ENCODE assay signal across 8 cellular contexts in the genomic region with DNA sequence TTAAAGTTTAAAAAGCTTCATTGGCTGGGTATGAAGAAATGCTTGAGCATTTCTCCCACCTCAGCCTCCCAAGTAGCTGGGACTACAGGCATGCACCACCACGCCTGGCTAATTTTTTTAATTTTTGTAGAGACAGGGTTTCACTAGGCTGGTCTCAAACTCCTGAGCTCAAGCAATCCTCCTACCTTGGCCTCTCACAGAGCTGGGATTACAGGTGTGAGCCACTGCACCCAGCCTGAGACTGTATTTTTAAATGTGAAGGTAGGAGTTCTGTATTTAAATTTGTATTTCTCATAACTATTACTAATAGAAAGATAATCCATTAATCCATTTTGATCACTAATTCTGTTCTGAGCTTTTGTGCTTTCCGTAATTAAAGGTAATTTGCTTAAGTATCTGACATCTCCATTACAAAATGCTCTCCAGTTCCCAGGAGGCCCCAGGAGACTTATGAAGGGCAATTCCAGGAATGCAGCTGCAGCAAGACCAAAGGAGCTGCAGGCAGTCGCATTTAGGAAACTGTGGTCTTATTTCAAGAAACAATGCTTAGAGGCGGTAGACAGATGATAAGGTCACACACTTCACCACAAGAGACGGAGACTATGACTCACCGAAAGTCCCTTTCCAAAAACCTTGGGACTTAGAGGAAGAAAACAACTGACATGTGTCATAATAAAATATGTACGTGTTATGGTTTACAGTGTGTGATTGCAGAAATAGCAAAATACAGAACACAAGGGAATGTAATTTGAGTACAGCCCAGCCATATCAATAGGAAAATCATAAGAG. TPM values are rescaled to one million over a fixed set of nuclear protein-coding genes. Genes with fewer than 3 reads are reported as not detected.
A peak's percentile ranks its signal among the peaks of the same experiment; 100 is the strongest.
DNase-seq lines count a peak whose midpoint lies in the region; ATAC-seq and TF ChIP-seq lines count a peak whose summit lies in the region.

No MANE protein-coding gene starts in this region.

- peaks cover 0 to 7% of the 10 kb centered on the region in 2 donors for H3K36me3 Mint-ChIP-seq in activated naive CD4-positive, alpha-beta T cell treated with anti-CD3 and anti-CD28 coated beads, Interleukin-2, amount 50 U/mL, for 72 hours

- H3K27me3 ChIP-seq in BJ (ENCODE audit: control insufficient read depth, insufficient read depth, low read length): no peaks in the 10 kb centered on the region

- no peaks in the 10 kb centered on the region for H3K36me3 ChIP-seq in BJ (ENCODE audit: control insufficient read depth, insufficient read depth, low read length)

- no peak for TF ChIP-seq CTCF in BJ (IDR thresholded peaks at IDR 0.05; ENCODE audit: insufficient read depth, low read depth, low read length)

- H3K27ac Mint-ChIP-seq in activated naive CD4-positive, alpha-beta T cell treated with anti-CD3 and anti-CD28 coated beads, Interleukin-2, amount 50 U/mL, for 72 hours: peak overlapping the region; percentile 52 to 95

- DNase-seq in BJ (ENCODE audit: low read depth) (peak; percentile 70), RPMI8226 (peak; percentile 34), iris pigment epithelial cell (ENCODE audit: low read depth) (peak; percentile 98), amygdala (lab: John Stamatoyannopoulos, UW) (no peak)
- DNase-seq in activated naive CD4-positive, alpha-beta T cell treated with anti-CD3 and anti-CD28 coated beads, Interleukin-2, amount 50 U/mL, for 72 hours (ENCODE audit: low spot score in 2 of 2): peak in 1 of 2 donors; percentile 67
- peak; percentile 77 for DNase-seq in stimulated activated CD8-positive, alpha-beta memory T cell treated with anti-CD3 and anti-CD28 coated beads, Interleukin-4, amount 100 ng/mL, for 48 hours

- peaks cover 0 to 5% of the 10 kb centered on the region in 2 donors for H3K9me3 Mint-ChIP-seq in activated naive CD4-positive, alpha-beta T cell treated with anti-CD3 and anti-CD28 coated beads, Interleukin-2, amount 50 U/mL, for 72 hours

- peak; percentile 96 for ATAC-seq in GM19351 (IDR thresholded peaks at IDR 0.05; ENCODE audit: unreplicated experiment)
- peak; percentile 95 for ATAC-seq in HG03354 (IDR thresholded peaks at IDR 0.05; ENCODE audit: poor library complexity, severe bottlenecking, unreplicated experiment)
- peak; percentile 90 to 91 for ATAC-seq in activated naive CD4-positive, alpha-beta T cell treated with anti-CD3 and anti-CD28 coated beads, Interleukin-2, amount 50 U/mL, for 72 hours

- CTCF ChIA-PET in BJ (lab: Yijun Ruan, JAX): interaction anchor here (0.6 to 3.0 kb wide), 5 partner anchors 10 to 159 kb away, joined by 3 to 14 read pairs (median 3); no protein-coding TSS in a partner anchor

- POLR2A ChIA-PET in BJ (lab: Charles Lee): no interaction called here

- H3K4me3 ChIP-seq in BJ (ENCODE audit: low read depth, low read length): no peak overlapping the region

RNA-seq across cellular contexts. Expression of a gene that starts 23.3 kb away (rescaled TPM):
- polyA plus RNA-seq in BJ (2011; rRNA removed): 17.0 and 40.3 TPM in 2 replicates
- 11.8 and 15.0 TPM in 2 replicates for polyA minus RNA-seq in BJ (2011; rRNA and poly(A)+ RNA removed)
- 10 to 100 TPM in 1 of 2 donors, 1 to 10 TPM in 1; 4.8 to 12.0 TPM for total RNA-seq in activated naive CD4-positive, alpha-beta T cell treated with anti-CD3 and anti-CD28 coated beads, Interleukin-2, amount 50 U/mL, for 72 hours

RNA-seq across cellular contexts. Expression of a gene that starts 33.9 kb away (rescaled TPM):
- 14.9 and 27.9 TPM in 2 replicates for polyA plus RNA-seq in BJ (2011; rRNA removed)
- 13.0 and 15.2 TPM in 2 replicates for polyA minus RNA-seq in BJ (2011; rRNA and poly(A)+ RNA removed)
- total RNA-seq in activated naive CD4-positive, alpha-beta T cell treated with anti-CD3 and anti-CD28 coated beads, Interleukin-2, amount 50 U/mL, for 72 hours: 10 to 100 TPM; 27.8 to 32.7 TPM

Comparison
In these comparisons a context has a peak if more than half of its experiments do, and no peak if none do; other contexts are left out.
1. DNase-seq: peak in BJ (single experiment), RPMI8226 (single experiment), iris pigment epithelial cell (single experiment) and stimulated activated CD8-positive, alpha-beta memory T cell treated with anti-CD3 and anti-CD28 coated beads, Interleukin-4, amount 100 ng/mL, for 48 hours (single experiment); none in amygdala (0 of 56).
2. Peak in every context shown above with its lines, with median percentiles within 50 percentile points of each other: ATAC-seq.